In genomic region chr4:7800410-7800809, GRCh38 we compare ENCODE assay signal across 24 cellular contexts.
"Had no signal": no experiment of that assay in that cellular context is flagged by ENCODE, and none has a peak within 500 bp of the region (broad histone marks: within the 10 kb centered on the region; RNA-seq: fewer than 3 reads in every experiment).

No MANE protein-coding gene starts in this region.

- H3K27me3 ChIP-seq: brain microvascular endothelial cell, cardiac muscle cell had no signal

- H3K4me3 Mint-ChIP-seq: activated B cell treated with CpG ODN at 0.5 μM for 24 hours; activated CD4-positive, alpha-beta memory T cell treated with anti-CD3 and anti-CD28 coated beads for 36 hours; activated CD4-positive, alpha-beta T cell treated with anti-CD3 and anti-CD28 coated beads, Interleukin-2, amount 10 ng/mL, durations not matched to agents 24 days and 14 days; activated naive CD4-positive, alpha-beta T cell treated with anti-CD3 and anti-CD28 coated beads, Interleukin-2, amount 10 ng/mL, durations not matched to agents 7 days and 5 days; activated naive CD8-positive, alpha-beta T cell treated with anti-CD3 and anti-CD28 coated beads for 36 hours; activated T-cell treated with anti-CD3 and anti-CD28 coated beads, Interleukin-2, amount 50 U/mL, for 72 hours; T-helper 17 cell had no signal

- FAIRE-seq: RCC 7860 had no signal

- DNase-seq: activated B cell treated with CpG ODN at 0.5 μM for 24 hours; activated CD4-positive, alpha-beta memory T cell treated with anti-CD3 and anti-CD28 coated beads for 36 hours; activated CD4-positive, alpha-beta T cell treated with anti-CD3 and anti-CD28 coated beads for 1 hour; activated CD4-positive, alpha-beta T cell treated with anti-CD3 and anti-CD28 coated beads, Interleukin-2, amount 10 ng/mL, durations not matched to agents 24 days and 14 days; activated CD8-positive, alpha-beta memory T cell treated with anti-CD3 and anti-CD28 coated beads for 24 hours; activated gamma-delta T cell treated with Interleukin-2 at 50 U/mL for 16 hours; activated naive CD4-positive, alpha-beta T cell treated with anti-CD3 and anti-CD28 coated beads, Interleukin-2, amount 10 ng/mL, durations not matched to agents 7 days and 5 days; activated naive CD8-positive, alpha-beta T cell treated with anti-CD3 and anti-CD28 coated beads for 36 hours; activated T-cell treated with anti-CD3 and anti-CD28 coated beads, Interleukin-2, amount 50 U/mL, for 72 hours; brain microvascular endothelial cell; MM.1S; NCI-H1105 treated with DMSO at 0.1 percent for 48 hours; NCI-H1436 treated with DMSO at 0.1 percent for 48 hours; NCI-H187; NCI-H2081; NCI-H446; NCI-H524; PC-3; SIG-M5; T-helper 17 cell; T-helper 9 cell had no signal

- H3K4me1 Mint-ChIP-seq: activated B cell treated with CpG ODN at 0.5 μM for 24 hours had no signal

- H3K27ac Mint-ChIP-seq: activated B cell treated with CpG ODN at 0.5 μM for 24 hours; activated CD4-positive, alpha-beta memory T cell treated with anti-CD3 and anti-CD28 coated beads for 36 hours; activated CD4-positive, alpha-beta T cell treated with anti-CD3 and anti-CD28 coated beads, Interleukin-2, amount 10 ng/mL, durations not matched to agents 24 days and 14 days; activated naive CD4-positive, alpha-beta T cell treated with anti-CD3 and anti-CD28 coated beads, Interleukin-2, amount 10 ng/mL, durations not matched to agents 7 days and 5 days; activated naive CD8-positive, alpha-beta T cell treated with anti-CD3 and anti-CD28 coated beads for 36 hours; activated T-cell treated with anti-CD3 and anti-CD28 coated beads, Interleukin-2, amount 50 U/mL, for 72 hours; activated T-helper 2 cell treated with anti-CD3 and anti-CD28 coated beads, Interferon-gamma antibody, Interleukin-2, Interleukin-4, amounts not matched to agents 10 μg/mL and 5 μg/mL and 100 μg/mL, durations not matched to agents 14 hours and 24 hours and 36 hours had no signal

- H3K4me3 ChIP-seq: cardiac muscle cell had no signal

- H3K27me3 Mint-ChIP-seq: activated CD4-positive, alpha-beta memory T cell treated with anti-CD3 and anti-CD28 coated beads for 36 hours; activated CD4-positive, alpha-beta T cell treated with anti-CD3 and anti-CD28 coated beads, Interleukin-2, amount 10 ng/mL, durations not matched to agents 24 days and 14 days; activated naive CD4-positive, alpha-beta T cell treated with anti-CD3 and anti-CD28 coated beads, Interleukin-2, amount 10 ng/mL, durations not matched to agents 7 days and 5 days; activated naive CD8-positive, alpha-beta T cell treated with anti-CD3 and anti-CD28 coated beads for 36 hours; T-helper 17 cell had no signal

- H3K9me3 Mint-ChIP-seq: activated B cell treated with CpG ODN at 0.5 μM for 24 hours; activated CD4-positive, alpha-beta memory T cell treated with anti-CD3 and anti-CD28 coated beads for 36 hours; activated CD4-positive, alpha-beta T cell treated with anti-CD3 and anti-CD28 coated beads, Interleukin-2, amount 10 ng/mL, durations not matched to agents 24 days and 14 days; activated naive CD4-positive, alpha-beta T cell treated with anti-CD3 and anti-CD28 coated beads, Interleukin-2, amount 10 ng/mL, durations not matched to agents 7 days and 5 days; activated naive CD8-positive, alpha-beta T cell treated with anti-CD3 and anti-CD28 coated beads for 36 hours; activated T-cell treated with anti-CD3 and anti-CD28 coated beads, Interleukin-2, amount 50 U/mL, for 72 hours; activated T-helper 2 cell treated with anti-CD3 and anti-CD28 coated beads, Interferon-gamma antibody, Interleukin-2, Interleukin-4, amounts not matched to agents 10 μg/mL and 5 μg/mL and 100 μg/mL, durations not matched to agents 14 hours and 24 hours and 36 hours had no signal

- H3K27ac ChIP-seq: brain microvascular endothelial cell, cardiac muscle cell had no signal

- ATAC-seq: activated T-cell treated with anti-CD3 and anti-CD28 coated beads, Interleukin-2, amount 50 U/mL, for 72 hours; PC-3; T-helper 17 cell had no signal
